ENCODE assay signal across 8 cellular contexts in genomic region chr15:63348392-63348791, GRCh38. TPM values are rescaled to one million over a fixed set of nuclear protein-coding genes. Genes with fewer than 3 reads are reported as not detected.
DNase-seq lines count a peak whose midpoint lies in the region; ATAC-seq and TF ChIP-seq lines count a peak whose summit lies in the region.

No MANE protein-coding gene starts in this region.

- ATAC-seq in HG03095 (IDR thresholded peaks at IDR 0.05; ENCODE audit: unreplicated experiment) = no peak
- no peak for ATAC-seq in HG02938 (IDR thresholded peaks at IDR 0.05; ENCODE audit: unreplicated experiment)

- H3K4me1 Mint-ChIP-seq in activated naive CD8-positive, alpha-beta T cell treated with anti-CD3 and anti-CD28 coated beads for 36 hours = no peaks in the 10 kb centered on the region

- no peaks in the 10 kb centered on the region for H3K9me3 Mint-ChIP-seq in activated naive CD8-positive, alpha-beta T cell treated with anti-CD3 and anti-CD28 coated beads for 36 hours

- H3K36me3 Mint-ChIP-seq in activated naive CD8-positive, alpha-beta T cell treated with anti-CD3 and anti-CD28 coated beads for 36 hours = no peaks in the 10 kb centered on the region

- no peak overlapping the region for H3K4me3 Mint-ChIP-seq in activated naive CD8-positive, alpha-beta T cell treated with anti-CD3 and anti-CD28 coated beads for 36 hours

- no peak overlapping the region for H3K27ac Mint-ChIP-seq in activated naive CD8-positive, alpha-beta T cell treated with anti-CD3 and anti-CD28 coated beads for 36 hours

- H3K27me3 Mint-ChIP-seq in activated naive CD8-positive, alpha-beta T cell treated with anti-CD3 and anti-CD28 coated beads for 36 hours = no peaks in the 10 kb centered on the region

- DNase-seq in ELR (ENCODE audit: low read depth) (peak; percentile 77), fibroblast of peridontal ligament (ENCODE audit: extremely low read depth) (peak; percentile 82), pons (ENCODE audit: low spot score) (peak; percentile 78), cerebellar nuclear complex (lab: John Stamatoyannopoulos, UW) (no peak)
- DNase-seq in activated naive CD8-positive, alpha-beta T cell treated with anti-CD3 and anti-CD28 coated beads for 36 hours = no peak

TF ChIP-seq in PFSK-1, 5 proteins besides CTCF, POLR2A, EP300 and RAD21:
- TF ChIP-seq POLR2AphosphoS5 (IDR thresholded peaks at IDR 0.05; ENCODE audit: low read depth, low read length) = no peak
- no peak for TF ChIP-seq SIN3A (IDR thresholded peaks at IDR 0.05; ENCODE audit: borderline replicate concordance, insufficient read depth, low read length)
- TF ChIP-seq TAF1 (IDR thresholded peaks at IDR 0.05; ENCODE audit: borderline replicate concordance, insufficient read depth, low read length) = no peak
- TF ChIP-seq FOXP2 (optimal IDR thresholded peaks at IDR 0.05; ENCODE audit: borderline replicate concordance, extremely low read depth, extremely low read length, insufficient read depth) = peak; percentile 43
- TF ChIP-seq, protein P1, sequence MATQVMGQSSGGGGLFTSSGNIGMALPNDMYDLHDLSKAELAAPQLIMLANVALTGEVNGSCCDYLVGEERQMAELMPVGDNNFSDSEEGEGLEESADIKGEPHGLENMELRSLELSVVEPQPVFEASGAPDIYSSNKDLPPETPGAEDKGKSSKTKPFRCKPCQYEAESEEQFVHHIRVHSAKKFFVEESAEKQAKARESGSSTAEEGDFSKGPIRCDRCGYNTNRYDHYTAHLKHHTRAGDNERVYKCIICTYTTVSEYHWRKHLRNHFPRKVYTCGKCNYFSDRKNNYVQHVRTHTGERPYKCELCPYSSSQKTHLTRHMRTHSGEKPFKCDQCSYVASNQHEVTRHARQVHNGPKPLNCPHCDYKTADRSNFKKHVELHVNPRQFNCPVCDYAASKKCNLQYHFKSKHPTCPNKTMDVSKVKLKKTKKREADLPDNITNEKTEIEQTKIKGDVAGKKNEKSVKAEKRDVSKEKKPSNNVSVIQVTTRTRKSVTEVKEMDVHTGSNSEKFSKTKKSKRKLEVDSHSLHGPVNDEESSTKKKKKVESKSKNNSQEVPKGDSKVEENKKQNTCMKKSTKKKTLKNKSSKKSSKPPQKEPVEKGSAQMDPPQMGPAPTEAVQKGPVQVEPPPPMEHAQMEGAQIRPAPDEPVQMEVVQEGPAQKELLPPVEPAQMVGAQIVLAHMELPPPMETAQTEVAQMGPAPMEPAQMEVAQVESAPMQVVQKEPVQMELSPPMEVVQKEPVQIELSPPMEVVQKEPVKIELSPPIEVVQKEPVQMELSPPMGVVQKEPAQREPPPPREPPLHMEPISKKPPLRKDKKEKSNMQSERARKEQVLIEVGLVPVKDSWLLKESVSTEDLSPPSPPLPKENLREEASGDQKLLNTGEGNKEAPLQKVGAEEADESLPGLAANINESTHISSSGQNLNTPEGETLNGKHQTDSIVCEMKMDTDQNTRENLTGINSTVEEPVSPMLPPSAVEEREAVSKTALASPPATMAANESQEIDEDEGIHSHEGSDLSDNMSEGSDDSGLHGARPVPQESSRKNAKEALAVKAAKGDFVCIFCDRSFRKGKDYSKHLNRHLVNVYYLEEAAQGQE (IDR thresholded peaks at IDR 0.05; ENCODE audit: insufficient read depth in 1 of 2, low read depth in 2 of 2, low read length in 2 of 2) = peak in 1 of 2 experiments; percentile 55; a peak in 1 of 4 replicates
TF ChIP-seq in PFSK-1: peak in this region for 2.

RNA-seq across cellular contexts. Expression of gene CA12, which starts 33.3 kb away (rescaled TPM):
- polyA plus RNA-seq in PFSK-1 (2012; ENCODE audit: insufficient read length, low read depth) = 33.2 TPM
- total RNA-seq in activated naive CD8-positive, alpha-beta T cell treated with anti-CD3 and anti-CD28 coated beads for 36 hours = under 1 TPM in 1 of 2 experiments, not detected in 1; 0.39 TPM

Comparison
In these comparisons a context has a peak if more than half of its experiments do, and no peak if none do; other contexts are left out.
1. DNase-seq: peak in ELR (single experiment), fibroblast of peridontal ligament (single experiment) and pons (single experiment); none in cerebellar nuclear complex (0 of 2) and activated naive CD8-positive, alpha-beta T cell treated with anti-CD3 and anti-CD28 coated beads for 36 hours (single experiment).